13 cellular contexts compared by ENCODE assay signal in genomic region chr7:73971315-73971700, GRCh38.
DNase-seq lines count a peak whose midpoint lies in the region; ATAC-seq lines count a peak whose summit lies in the region.
"Had no signal": no experiment of that assay in that cellular context is flagged by ENCODE, and none has a peak within 500 bp of the region (broad histone marks: within the 10 kb centered on the region; RNA-seq: fewer than 3 reads in every experiment).

No MANE protein-coding gene starts in this region.

- peak overlapping the region in 2 of 11 experiments; percentile 13 to 17; a peak in 2 of 22 replicates for H3K9ac ChIP-seq in BLaER1 treated with 17β-estradiol and CSF1 and Interleukin-3, amounts not matched to agents 10 nM and 100 nM

- no peak overlapping the region; a peak in 1 of 22 replicates for H3K27ac ChIP-seq in BLaER1 treated with 17β-estradiol and CSF1 and Interleukin-3, amounts not matched to agents 10 nM and 100 nM

- peak overlapping the region; percentile 23 to 67 (median 58); a peak in 21 of 22 replicates for H3K4me2 ChIP-seq in BLaER1 treated with 17β-estradiol and CSF1 and Interleukin-3, amounts not matched to agents 10 nM and 100 nM

- no peaks in the 10 kb centered on the region for H3K27me3 ChIP-seq in BLaER1 treated with 17β-estradiol and CSF1 and Interleukin-3, amounts not matched to agents 10 nM and 100 nM

- DNase-seq in GM19238 (ENCODE audit: insufficient read length, low spot score) (peak; percentile 55), medulla oblongata (ENCODE audit: extremely low spot score) (no peak), activated T-cell treated with anti-CD3 and anti-CD28 coated beads for 4 hours (no peak), 8988T (no peak), NCI-H2196 (lab: John Stamatoyannopoulos, UW; ENCODE audit: unreplicated experiment) (no peak)
- DNase-seq in activated CD8-positive, alpha-beta memory T cell treated with anti-CD3 and anti-CD28 coated beads, Interleukin-2, amount 50 U/mL, for 48 hours = peak; percentile 38
- DNase-seq: amniotic stem cell, GOT3, NCI-H2171, small intestine, T1000 had no signal

- H3K9me3 ChIP-seq in BLaER1 treated with 17β-estradiol and CSF1 and Interleukin-3, amounts not matched to agents 10 nM and 100 nM (replicated peaks in 1 of 11) = no peaks in the 10 kb centered on the region

- H3K4me1 ChIP-seq in BLaER1 treated with 17β-estradiol and CSF1 and Interleukin-3, amounts not matched to agents 10 nM and 100 nM = peaks cover 12 to 32% (median 19%) of the 10 kb centered on the region in 10 experiments

- peak; percentile 60 for ATAC-seq in HG03280 (IDR thresholded peaks at IDR 0.05; ENCODE audit: unreplicated experiment)

- no peak overlapping the region for H3K4me3 ChIP-seq in BLaER1 treated with 17β-estradiol and CSF1 and Interleukin-3, amounts not matched to agents 10 nM and 100 nM

- H3K36me3 ChIP-seq in BLaER1 treated with 17β-estradiol and CSF1 and Interleukin-3, amounts not matched to agents 10 nM and 100 nM = no peaks in the 10 kb centered on the region

- H4K20me1 ChIP-seq in BLaER1 treated with 17β-estradiol and CSF1 and Interleukin-3, amounts not matched to agents 10 nM and 100 nM = no peaks in the 10 kb centered on the region

Comparison
In these comparisons a context has a peak if more than half of its experiments do, and no peak if none do; other contexts are left out.
1. DNase-seq: peak in GM19238 (single experiment) and activated CD8-positive, alpha-beta memory T cell treated with anti-CD3 and anti-CD28 coated beads, Interleukin-2, amount 50 U/mL, for 48 hours (single experiment); none in medulla oblongata (single experiment), activated T-cell treated with anti-CD3 and anti-CD28 coated beads for 4 hours (single experiment), 8988T (single experiment) and NCI-H2196 (single experiment).